In genomic region chr13:31101511-31102170, GRCh38 we compare ENCODE assay signal across 25 cellular contexts.
DNase-seq lines count a peak whose midpoint lies in the region; ATAC-seq and TF ChIP-seq lines count a peak whose summit lies in the region.
"Had no signal": no experiment of that assay in that cellular context is flagged by ENCODE, and none has a peak within 500 bp of the region (broad histone marks: within the 10 kb centered on the region; RNA-seq: fewer than 3 reads in every experiment).

No MANE protein-coding gene starts in this region.

- no peaks in the 10 kb centered on the region for H3K9me3 ChIP-seq in neural cell (ENCODE audit: low read length)
- H3K9me3 ChIP-seq: left lung, mucosa of descending colon, neutrophil, prostate gland, suprapubic skin, uterus had no signal

- H3K36me3 Mint-ChIP-seq in natural killer cell: no peaks in the 10 kb centered on the region
- H3K36me3 Mint-ChIP-seq in effector memory CD8-positive, alpha-beta T cell (ENCODE audit: insufficient read depth): peaks cover 3% of the 10 kb centered on the region
- H3K36me3 Mint-ChIP-seq: activated CD4-positive, alpha-beta memory T cell treated with anti-CD3 and anti-CD28 coated beads for 36 hours; activated naive CD8-positive, alpha-beta T cell treated with anti-CD3 and anti-CD28 coated beads for 36 hours; CD14-positive monocyte; stimulated activated effector memory CD8-positive, alpha-beta T cell treated with anti-CD3 and anti-CD28 coated beads, Interleukin-12 subunit alpha, Interleukin-12 subunit beta, amount 100 ng/mL, for 72 hours had no signal

- peak; percentile 9 for DNase-seq in Daoy (ENCODE audit: low read depth)
- peak; percentile 43 for DNase-seq in M059J (ENCODE audit: low read depth)
- DNase-seq in glomerular visceral epithelial cell (ENCODE audit: extremely low spot score): peak; percentile 23
- DNase-seq in natural killer cell: no peak
- DNase-seq in amygdala (lab: John Stamatoyannopoulos, UW): no peak
- no peak for DNase-seq in effector memory CD8-positive, alpha-beta T cell
- no peak for DNase-seq in DMS53 (lab: John Stamatoyannopoulos, UW)
- DNase-seq: activated CD4-positive, alpha-beta memory T cell treated with anti-CD3 and anti-CD28 coated beads for 36 hours; activated naive CD8-positive, alpha-beta T cell treated with anti-CD3 and anti-CD28 coated beads for 36 hours; cerebellar nuclear complex; left lung; mucosa of descending colon; MV-4-11; NCI-H146; NCI-H510A treated with DMSO at 0.1 percent for 48 hours; PC-3; stimulated activated CD4-positive, alpha-beta T cell treated with anti-CD3 and anti-CD28 coated beads, Interleukin-1b, Interleukin-23, amount 100 ng/mL, for 48 hours; uterus had no signal

- peak; percentile 61 for TF ChIP-seq EP300 in neural cell (conservative IDR thresholded peaks at IDR 0.05; ENCODE audit: poor library complexity, severe bottlenecking)

- TF ChIP-seq RAD21 in neural cell (conservative IDR thresholded peaks at IDR 0.05): no peak

- H2AFZ ChIP-seq in neural cell (ENCODE audit: low read depth, low read length): no peak overlapping the region

- H3K4me2 ChIP-seq in neural cell (ENCODE audit: low read length): peak overlapping the region; percentile 69

- no peak overlapping the region for H3K27ac Mint-ChIP-seq in natural killer cell
- no peak overlapping the region for H3K27ac Mint-ChIP-seq in effector memory CD8-positive, alpha-beta T cell
- H3K27ac Mint-ChIP-seq: activated CD4-positive, alpha-beta memory T cell treated with anti-CD3 and anti-CD28 coated beads for 36 hours; activated naive CD8-positive, alpha-beta T cell treated with anti-CD3 and anti-CD28 coated beads for 36 hours; CD14-positive monocyte; stimulated activated effector memory CD8-positive, alpha-beta T cell treated with anti-CD3 and anti-CD28 coated beads, Interleukin-12 subunit alpha, Interleukin-12 subunit beta, amount 100 ng/mL, for 72 hours had no signal

- no peaks in the 10 kb centered on the region for H3K4me1 Mint-ChIP-seq in natural killer cell
- no peaks in the 10 kb centered on the region for H3K4me1 Mint-ChIP-seq in effector memory CD8-positive, alpha-beta T cell (ENCODE audit: low read depth in 2 of 2)
- H3K4me1 Mint-ChIP-seq: activated naive CD8-positive, alpha-beta T cell treated with anti-CD3 and anti-CD28 coated beads for 36 hours; CD14-positive monocyte; stimulated activated effector memory CD8-positive, alpha-beta T cell treated with anti-CD3 and anti-CD28 coated beads, Interleukin-12 subunit alpha, Interleukin-12 subunit beta, amount 100 ng/mL, for 72 hours had no signal

- H3K27me3 ChIP-seq in neural cell (ENCODE audit: insufficient read depth, low read depth, low read length): no peaks in the 10 kb centered on the region
- H3K27me3 ChIP-seq: uterus had no signal

- no peaks in the 10 kb centered on the region for H3F3A ChIP-seq in neural cell (ENCODE audit: insufficient read depth, low read length, poor library complexity, severe bottlenecking)

- no peak overlapping the region for H3K4me3 Mint-ChIP-seq in natural killer cell
- no peak overlapping the region for H3K4me3 Mint-ChIP-seq in effector memory CD8-positive, alpha-beta T cell
- H3K4me3 Mint-ChIP-seq: activated CD4-positive, alpha-beta memory T cell treated with anti-CD3 and anti-CD28 coated beads for 36 hours; activated naive CD8-positive, alpha-beta T cell treated with anti-CD3 and anti-CD28 coated beads for 36 hours; CD14-positive monocyte; stimulated activated effector memory CD8-positive, alpha-beta T cell treated with anti-CD3 and anti-CD28 coated beads, Interleukin-12 subunit alpha, Interleukin-12 subunit beta, amount 100 ng/mL, for 72 hours had no signal

- H3K9ac ChIP-seq in neural cell (ENCODE audit: low read length): no peak overlapping the region

- H3K27me3 Mint-ChIP-seq in natural killer cell (ENCODE audit: low read depth in 2 of 2): peaks cover 8 to 42% of the 10 kb centered on the region in 2 donors
- H3K27me3 Mint-ChIP-seq in effector memory CD8-positive, alpha-beta T cell: peaks cover 67 to 70% of the 10 kb centered on the region in 2 donors

- H4K20me1 ChIP-seq in neural cell (ENCODE audit: insufficient read depth): no peaks in the 10 kb centered on the region

- no peaks in the 10 kb centered on the region for H3K9me2 ChIP-seq in neural cell (ENCODE audit: insufficient read depth, low read length)

- H3K36me3 ChIP-seq in neural cell (ENCODE audit: insufficient read depth, low read length): no peaks in the 10 kb centered on the region
- H3K36me3 ChIP-seq: left lung, neutrophil, prostate gland, suprapubic skin, uterus had no signal

- TF ChIP-seq CTCF in neural cell (IDR thresholded peaks at IDR 0.05; ENCODE audit: poor library complexity, severe bottlenecking): no peak
- TF ChIP-seq CTCF in natural killer cell (IDR thresholded peaks at IDR 0.05): no peak

- intact Hi-C loops in natural killer cell (cut with micrococcal nuclease): no loop called here

- no peak for ATAC-seq in natural killer cell
- ATAC-seq in effector memory CD8-positive, alpha-beta T cell (replicated peaks): no peak
- ATAC-seq: activated CD4-positive, CD25-positive, alpha-beta regulatory T cell treated with anti-CD3 and anti-CD28 coated beads, Interleukin-2, amount 50 U/mL, for 24 hours; left lung; mucosa of descending colon; PC-3; stimulated activated effector memory CD8-positive, alpha-beta T cell treated with anti-CD3 and anti-CD28 coated beads, Interleukin-12 subunit alpha, Interleukin-12 subunit beta, amount 100 ng/mL, for 72 hours had no signal

- peak overlapping the region; percentile 43 for H3K4me3 ChIP-seq in neural cell (ENCODE audit: low read length)
- H3K4me3 ChIP-seq: left lung, mucosa of descending colon, prostate gland, suprapubic skin, uterus had no signal

- no peaks in the 10 kb centered on the region for H3K79me2 ChIP-seq in neural cell (replicated peaks; ENCODE audit: insufficient read depth, low read length)

- no peaks in the 10 kb centered on the region for H3K9me3 Mint-ChIP-seq in natural killer cell
- no peaks in the 10 kb centered on the region for H3K9me3 Mint-ChIP-seq in effector memory CD8-positive, alpha-beta T cell
- H3K9me3 Mint-ChIP-seq: activated CD4-positive, alpha-beta memory T cell treated with anti-CD3 and anti-CD28 coated beads for 36 hours; activated naive CD8-positive, alpha-beta T cell treated with anti-CD3 and anti-CD28 coated beads for 36 hours; stimulated activated effector memory CD8-positive, alpha-beta T cell treated with anti-CD3 and anti-CD28 coated beads, Interleukin-12 subunit alpha, Interleukin-12 subunit beta, amount 100 ng/mL, for 72 hours had no signal

- no peak overlapping the region for H3K27ac ChIP-seq in neural cell (ENCODE audit: low read length)
- H3K27ac ChIP-seq: left lung, neutrophil, prostate gland, suprapubic skin, uterus had no signal

TF ChIP-seq in neural cell, 6 proteins besides CTCF, POLR2A, EP300 and RAD21:
- no peak for TF ChIP-seq POLR2AphosphoS5 (IDR thresholded peaks at IDR 0.05)
- no peak for TF ChIP-seq MXI1 (conservative IDR thresholded peaks at IDR 0.05; ENCODE audit: poor library complexity, severe bottlenecking)
- no peak for TF ChIP-seq TAF1 (IDR thresholded peaks at IDR 0.05; ENCODE audit: low read depth)
- TF ChIP-seq SMC3 (conservative IDR thresholded peaks at IDR 0.05; ENCODE audit: poor library complexity): no peak
- no peak for TF ChIP-seq EZH2 (IDR thresholded peaks at IDR 0.05; ENCODE audit: borderline replicate concordance, insufficient read depth, low read length, poor library complexity, severe bottlenecking)
- TF ChIP-seq, protein P1, sequence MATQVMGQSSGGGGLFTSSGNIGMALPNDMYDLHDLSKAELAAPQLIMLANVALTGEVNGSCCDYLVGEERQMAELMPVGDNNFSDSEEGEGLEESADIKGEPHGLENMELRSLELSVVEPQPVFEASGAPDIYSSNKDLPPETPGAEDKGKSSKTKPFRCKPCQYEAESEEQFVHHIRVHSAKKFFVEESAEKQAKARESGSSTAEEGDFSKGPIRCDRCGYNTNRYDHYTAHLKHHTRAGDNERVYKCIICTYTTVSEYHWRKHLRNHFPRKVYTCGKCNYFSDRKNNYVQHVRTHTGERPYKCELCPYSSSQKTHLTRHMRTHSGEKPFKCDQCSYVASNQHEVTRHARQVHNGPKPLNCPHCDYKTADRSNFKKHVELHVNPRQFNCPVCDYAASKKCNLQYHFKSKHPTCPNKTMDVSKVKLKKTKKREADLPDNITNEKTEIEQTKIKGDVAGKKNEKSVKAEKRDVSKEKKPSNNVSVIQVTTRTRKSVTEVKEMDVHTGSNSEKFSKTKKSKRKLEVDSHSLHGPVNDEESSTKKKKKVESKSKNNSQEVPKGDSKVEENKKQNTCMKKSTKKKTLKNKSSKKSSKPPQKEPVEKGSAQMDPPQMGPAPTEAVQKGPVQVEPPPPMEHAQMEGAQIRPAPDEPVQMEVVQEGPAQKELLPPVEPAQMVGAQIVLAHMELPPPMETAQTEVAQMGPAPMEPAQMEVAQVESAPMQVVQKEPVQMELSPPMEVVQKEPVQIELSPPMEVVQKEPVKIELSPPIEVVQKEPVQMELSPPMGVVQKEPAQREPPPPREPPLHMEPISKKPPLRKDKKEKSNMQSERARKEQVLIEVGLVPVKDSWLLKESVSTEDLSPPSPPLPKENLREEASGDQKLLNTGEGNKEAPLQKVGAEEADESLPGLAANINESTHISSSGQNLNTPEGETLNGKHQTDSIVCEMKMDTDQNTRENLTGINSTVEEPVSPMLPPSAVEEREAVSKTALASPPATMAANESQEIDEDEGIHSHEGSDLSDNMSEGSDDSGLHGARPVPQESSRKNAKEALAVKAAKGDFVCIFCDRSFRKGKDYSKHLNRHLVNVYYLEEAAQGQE (IDR thresholded peaks at IDR 0.05; ENCODE audit: borderline replicate concordance): no peak

Comparison
In these comparisons a context has a peak if more than half of its experiments do, and no peak if none do; other contexts are left out.
1. DNase-seq: peak in Daoy (single experiment), M059J (single experiment) and glomerular visceral epithelial cell (single experiment); none in natural killer cell (single experiment), amygdala (0 of 56), effector memory CD8-positive, alpha-beta T cell (0 of 3) and DMS53 (single experiment).